In the genomic region with DNA sequence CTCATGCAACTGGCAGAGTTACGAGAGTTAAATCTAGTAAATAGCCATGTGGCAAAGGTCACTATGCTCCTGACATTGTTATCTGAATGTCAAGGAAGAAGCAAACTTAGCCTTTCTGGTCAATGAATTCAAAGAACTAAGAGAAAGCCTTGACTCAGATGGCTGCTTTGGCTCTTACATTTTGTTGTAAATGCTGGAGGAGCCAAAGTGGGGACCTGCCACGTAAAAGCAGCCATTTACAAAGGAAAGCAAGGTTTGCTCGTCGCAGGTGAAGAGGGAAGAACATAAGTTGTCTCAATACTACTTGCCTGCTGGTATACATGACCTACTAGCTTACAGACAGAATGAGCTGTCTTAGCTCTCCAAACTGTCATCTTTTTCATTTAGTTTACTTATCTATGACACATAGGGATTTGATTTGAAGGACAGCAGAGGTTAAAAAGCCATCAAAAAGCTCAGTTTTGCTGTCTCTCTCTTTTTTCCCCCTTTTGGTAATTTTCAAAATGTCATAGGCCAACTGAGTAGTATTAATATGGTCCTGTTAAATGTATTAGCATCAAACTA, we compare ENCODE assay signal across 27 cellular contexts.
"Had no signal": no experiment of that assay in that cellular context is flagged by ENCODE, and none has a peak within 500 bp of the region (broad histone marks: within the 10 kb centered on the region; RNA-seq: fewer than 3 reads in every experiment).

No MANE protein-coding gene starts in this region.

- H3K4me1 Mint-ChIP-seq: activated naive CD8-positive, alpha-beta T cell treated with anti-CD3 and anti-CD28 coated beads, Interleukin-2, amount 10 ng/mL, durations not matched to agents 7 days and 5 days had no signal

- H3K27ac Mint-ChIP-seq: activated CD4-positive, alpha-beta memory T cell treated with anti-CD3 and anti-CD28 coated beads, Interleukin-2, amount 10 ng/mL, durations not matched to agents 7 days and 5 days; activated CD4-positive, alpha-beta T cell treated with anti-CD3 and anti-CD28 coated beads, Interleukin-2, amount 10 ng/mL, durations not matched to agents 24 days and 14 days; activated naive CD4-positive, alpha-beta T cell treated with anti-CD3 and anti-CD28 coated beads for 36 hours; activated naive CD8-positive, alpha-beta T cell treated with anti-CD3 and anti-CD28 coated beads, Interleukin-2, amount 10 ng/mL, durations not matched to agents 7 days and 5 days; activated T-cell treated with anti-CD3 and anti-CD28 coated beads, Interleukin-2, amount 50 U/mL, for 72 hours; effector memory CD8-positive, alpha-beta T cell; naive B cell; progenitor cell of endocrine pancreas; stimulated activated memory B cell treated with anti-CD40 and anti-IgM and Interleukin-4, amounts not matched to agents 10 μg/mL and 1 μg/mL and 100 μg/mL, for 72 hours; T-helper 1 cell treated with Interleukin-12 subunit alpha and Interleukin-12 subunit beta and Interleukin-4 antibody, amounts not matched to agents 30 μg/mL and 1 μg/mL, for 36 hours had no signal

- H3K9me3 ChIP-seq: esophagus squamous epithelium, gastrocnemius medialis, sigmoid colon, stomach, upper lobe of right lung had no signal

- H3K4me3 Mint-ChIP-seq: activated CD4-positive, alpha-beta memory T cell treated with anti-CD3 and anti-CD28 coated beads, Interleukin-2, amount 10 ng/mL, durations not matched to agents 7 days and 5 days; activated CD4-positive, alpha-beta T cell treated with anti-CD3 and anti-CD28 coated beads, Interleukin-2, amount 10 ng/mL, durations not matched to agents 24 days and 14 days; activated naive CD4-positive, alpha-beta T cell treated with anti-CD3 and anti-CD28 coated beads for 36 hours; activated naive CD8-positive, alpha-beta T cell treated with anti-CD3 and anti-CD28 coated beads, Interleukin-2, amount 10 ng/mL, durations not matched to agents 7 days and 5 days; activated T-cell treated with anti-CD3 and anti-CD28 coated beads, Interleukin-2, amount 50 U/mL, for 72 hours; effector memory CD8-positive, alpha-beta T cell; naive B cell; stimulated activated memory B cell treated with anti-CD40 and anti-IgM and Interleukin-4, amounts not matched to agents 10 μg/mL and 1 μg/mL and 100 μg/mL, for 72 hours; T-helper 1 cell treated with Interleukin-12 subunit alpha and Interleukin-12 subunit beta and Interleukin-4 antibody, amounts not matched to agents 30 μg/mL and 1 μg/mL, for 36 hours had no signal

- H3K4me1 ChIP-seq: upper lobe of right lung had no signal

- H3K27me3 Mint-ChIP-seq: progenitor cell of endocrine pancreas had no signal

- DNase-seq: activated CD4-positive, alpha-beta memory T cell treated with anti-CD3 and anti-CD28 coated beads, Interleukin-2, amount 10 ng/mL, durations not matched to agents 7 days and 5 days; activated CD4-positive, alpha-beta T cell treated with anti-CD3 and anti-CD28 coated beads, Interleukin-2, amount 10 ng/mL, durations not matched to agents 24 days and 14 days; activated effector memory CD4-positive, alpha-beta T cell treated with Interleukin-2 at 50 U/mL for 16 hours; activated naive CD4-positive, alpha-beta T cell treated with anti-CD3 and anti-CD28 coated beads for 36 hours; activated naive CD8-positive, alpha-beta T cell treated with anti-CD3 and anti-CD28 coated beads, Interleukin-2, amount 10 ng/mL, durations not matched to agents 7 days and 5 days; activated T-cell treated with anti-CD3 and anti-CD28 coated beads, Interleukin-2, amount 50 U/mL, for 72 hours; amniotic stem cell; effector memory CD8-positive, alpha-beta T cell; esophagus squamous epithelium; gastrocnemius medialis; head of caudate nucleus; hypothalamus; islet precursor cell; left colon; mesenchymal stem cell; naive B cell; retina; sigmoid colon; stimulated activated CD4-positive, alpha-beta T cell treated with anti-CD3 and anti-CD28 coated beads, Interleukin-15, amount 100 ng/mL, for 24 hours; stomach; T1000; upper lobe of right lung had no signal

- H3K9me3 Mint-ChIP-seq: activated CD4-positive, alpha-beta memory T cell treated with anti-CD3 and anti-CD28 coated beads, Interleukin-2, amount 10 ng/mL, durations not matched to agents 7 days and 5 days; activated CD4-positive, alpha-beta T cell treated with anti-CD3 and anti-CD28 coated beads, Interleukin-2, amount 10 ng/mL, durations not matched to agents 24 days and 14 days; activated naive CD4-positive, alpha-beta T cell treated with anti-CD3 and anti-CD28 coated beads for 36 hours; activated naive CD8-positive, alpha-beta T cell treated with anti-CD3 and anti-CD28 coated beads, Interleukin-2, amount 10 ng/mL, durations not matched to agents 7 days and 5 days; naive B cell; stimulated activated memory B cell treated with anti-CD40 and anti-IgM and Interleukin-4, amounts not matched to agents 10 μg/mL and 1 μg/mL and 100 μg/mL, for 72 hours; T-helper 1 cell treated with Interleukin-12 subunit alpha and Interleukin-12 subunit beta and Interleukin-4 antibody, amounts not matched to agents 30 μg/mL and 1 μg/mL, for 36 hours had no signal

- H3K4me3 ChIP-seq: esophagus squamous epithelium, gastrocnemius medialis, sigmoid colon, smooth muscle cell, stomach, upper lobe of right lung had no signal

- ATAC-seq: activated CD4-positive, CD25-positive, alpha-beta regulatory T cell treated with anti-CD3 and anti-CD28 coated beads, Interleukin-2, amount 50 U/mL, for 24 hours; activated T-cell treated with anti-CD3 and anti-CD28 coated beads, Interleukin-2, amount 50 U/mL, for 72 hours; effector memory CD8-positive, alpha-beta T cell; gastrocnemius medialis; left colon; stimulated activated memory B cell treated with anti-CD40 and anti-IgM and Interleukin-4, amounts not matched to agents 10 μg/mL and 1 μg/mL and 100 μg/mL, for 72 hours; upper lobe of right lung had no signal

- H3K27ac ChIP-seq: esophagus squamous epithelium, gastrocnemius medialis, sigmoid colon, stomach, upper lobe of right lung had no signal

- H3K36me3 Mint-ChIP-seq: activated naive CD8-positive, alpha-beta T cell treated with anti-CD3 and anti-CD28 coated beads, Interleukin-2, amount 10 ng/mL, durations not matched to agents 7 days and 5 days; naive B cell; stimulated activated memory B cell treated with anti-CD40 and anti-IgM and Interleukin-4, amounts not matched to agents 10 μg/mL and 1 μg/mL and 100 μg/mL, for 72 hours had no signal

- H3K36me3 ChIP-seq: esophagus squamous epithelium, gastrocnemius medialis, sigmoid colon, stomach, upper lobe of right lung had no signal
